12 cellular contexts compared by ENCODE assay signal in the genomic region with DNA sequence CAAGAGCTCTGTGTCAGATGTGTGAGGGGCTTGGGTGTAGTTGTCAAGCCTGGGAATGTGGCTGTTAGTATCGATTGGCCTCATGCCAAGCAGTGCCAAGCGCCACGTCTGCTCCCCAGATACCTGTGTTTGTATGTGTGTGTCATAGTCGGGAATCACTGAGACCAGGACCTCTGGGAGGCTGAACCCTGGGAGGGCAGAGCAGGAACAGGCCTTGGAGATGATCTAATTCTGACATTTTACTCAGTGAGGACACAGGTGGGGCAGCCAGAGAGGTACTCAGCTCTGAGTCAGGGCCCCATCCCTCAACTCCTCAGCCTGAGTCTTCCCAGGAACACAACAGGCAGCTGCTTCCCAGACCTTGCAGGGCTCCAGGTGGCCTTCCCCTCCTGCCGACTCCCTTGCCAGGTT. TPM values are rescaled to one million over a fixed set of nuclear protein-coding genes. Genes with fewer than 3 reads are reported as not detected.
DNase-seq lines count a peak whose midpoint lies in the region; ATAC-seq and TF ChIP-seq lines count a peak whose summit lies in the region.
"Had no signal": no experiment of that assay in that cellular context is flagged by ENCODE, and none has a peak within 500 bp of the region (broad histone marks: within the 10 kb centered on the region; RNA-seq: fewer than 3 reads in every experiment).

No MANE protein-coding gene starts in this region.

- intact Hi-C loops in psoas muscle (cut with DNase I), result no loop called here

- ATAC-seq in esophagus mucosa, result peak; percentile 92
- ATAC-seq in psoas muscle, result peak; percentile 34 to 58 (median 46)
- ATAC-seq in GM18858 (IDR thresholded peaks at IDR 0.05; ENCODE audit: unreplicated experiment), result no peak
- ATAC-seq in GM21528 (IDR thresholded peaks at IDR 0.05; ENCODE audit: low FRiP score, unreplicated experiment), result no peak
- no peak for ATAC-seq in T-cell (replicated peaks in 1 of 4)

- no peak overlapping the region for H3K27ac ChIP-seq in psoas muscle

- no peaks in the 10 kb centered on the region for H3K27me3 ChIP-seq in psoas muscle (ENCODE audit: insufficient read depth in 3 of 3, low read length in 2 of 3)

- DNase-seq in DMS153 (lab: John Stamatoyannopoulos, UW) (peak; percentile 6), DMS153 treated with DMSO at 0.1 percent for 48 hours (lab: John Stamatoyannopoulos, UW; ENCODE audit: unreplicated experiment) (no peak), NCI-H69 (lab: John Stamatoyannopoulos, UW) (peak; percentile 57), psoas muscle (no peak), T-cell (no peak)
- DNase-seq: 8988T, anterior cingulate cortex, NCI-H510A treated with DMSO at 0.1 percent for 48 hours, T-helper 1 cell had no signal

- peak overlapping the region in 1 of 2 donors; percentile 17 for H3K27ac Mint-ChIP-seq in T-cell

- no peak overlapping the region for H3K4me3 ChIP-seq in psoas muscle

- H3K4me3 Mint-ChIP-seq in T-cell, result no peak overlapping the region

- peaks cover 24 to 30% (median 26%) of the 10 kb centered on the region in 3 donors for H3K4me1 Mint-ChIP-seq in T-cell

- 69 to 85% (median 84%) methylated on average over 5 of the region's 5 CpGs for WGBS in psoas muscle, 3 donors

- peaks cover 18% of the 10 kb centered on the region for H3K4me1 ChIP-seq in psoas muscle

- H3K36me3 ChIP-seq in psoas muscle (ENCODE audit: insufficient read depth in 1 of 2, low read depth in 1 of 2), result no peaks in the 10 kb centered on the region

- H3K9me3 Mint-ChIP-seq in T-cell, result no peaks in the 10 kb centered on the region

- CTCF ChIA-PET in T-cell (lab: Charles Lee), result interaction anchor here in 1 of 2 donors (0.6 kb wide), 1 partner anchor 15 kb away, joined by 7 read pairs; no protein-coding TSS in a partner anchor

- no peaks in the 10 kb centered on the region for H3K27me3 Mint-ChIP-seq in T-cell

- TF ChIP-seq CTCF in psoas muscle (IDR thresholded peaks at IDR 0.05), result no peak

- H3K36me3 Mint-ChIP-seq in T-cell, result peaks cover 16% of the 10 kb centered on the region

- POLR2A ChIA-PET in T-cell (lab: Charles Lee), result no interaction called here

- no peaks in the 10 kb centered on the region for H3K9me3 ChIP-seq in psoas muscle

RNA-seq across cellular contexts. Expression of gene FANCE, which starts 51.2 kb away (rescaled TPM):
- 10.4 TPM for total RNA-seq in esophagus mucosa
- 1 to 10 TPM; 5.7 to 9.3 (median 8.1) TPM for total RNA-seq in psoas muscle
- 10 to 100 TPM in 1 of 3 donors, 1 to 10 TPM in 2; 3.8 to 15.2 (median 4.5) TPM for polyA plus RNA-seq in psoas muscle
- total RNA-seq in T-cell, result 10 to 100 TPM in 3 of 5 donors, 1 to 10 TPM in 2; 5.6 to 12.8 (median 11.7) TPM

RNA-seq across cellular contexts. Expression of gene PPARD, which starts 58.5 kb away (rescaled TPM):
- total RNA-seq in esophagus mucosa (38.5 TPM), psoas muscle (10 to 100 TPM; 19.4 to 47.2 (median 38.4) TPM), T-cell (10 to 100 TPM; 36.8 to 41.3 (median 37.9) TPM)
- 100 to 1,000 TPM in 1 of 3 donors, 10 to 100 TPM in 2; 13.5 to 187 (median 25.0) TPM for polyA plus RNA-seq in psoas muscle

Comparison
In these comparisons a context has a peak if more than half of its experiments do, and no peak if none do; other contexts are left out.
1. DNase-seq: peak in DMS153 (single experiment) and NCI-H69 (single experiment); none in DMS153 treated with DMSO at 0.1 percent for 48 hours (single experiment), psoas muscle (0 of 2) and T-cell (0 of 34).
2. ATAC-seq: peak in esophagus mucosa (single experiment) and psoas muscle (4 of 4); none in GM18858 (single experiment), GM21528 (single experiment) and T-cell (0 of 4).